Comparison of ENCODE assay signal across 26 cellular contexts in the genomic region with DNA sequence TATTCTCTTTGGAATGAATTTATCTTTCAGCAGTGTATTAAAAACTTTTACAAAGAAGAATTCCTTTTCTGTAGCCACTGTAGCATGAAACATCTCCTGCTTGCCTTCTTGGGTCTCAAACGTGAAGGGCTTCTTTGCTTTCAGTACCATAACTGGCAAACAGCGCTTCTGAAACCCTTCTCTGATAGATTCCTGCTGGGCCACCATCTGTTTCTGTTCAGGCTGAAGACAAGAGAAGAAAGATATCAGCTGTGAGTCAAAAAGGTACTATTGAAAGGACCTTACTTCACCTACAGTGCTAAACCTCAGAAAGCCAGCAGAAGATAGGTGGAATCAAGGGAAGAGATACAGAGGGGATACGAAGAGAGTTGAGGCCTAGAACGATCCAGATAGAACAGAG. TPM values are rescaled to one million over a fixed set of nuclear protein-coding genes. Genes with fewer than 3 reads are reported as not detected.
DNase-seq lines count a peak whose midpoint lies in the region; ATAC-seq and TF ChIP-seq lines count a peak whose summit lies in the region.
"Had no signal": no experiment of that assay in that cellular context is flagged by ENCODE, and none has a peak within 500 bp of the region (broad histone marks: within the 10 kb centered on the region; RNA-seq: fewer than 3 reads in every experiment).

No MANE protein-coding gene starts in this region.

- no peaks in the 10 kb centered on the region for H3K9me3 Mint-ChIP-seq in activated naive CD8-positive, alpha-beta T cell treated with anti-CD3 and anti-CD28 coated beads, Interleukin-2, amount 50 U/mL, for 24 hours
- no peaks in the 10 kb centered on the region for H3K9me3 Mint-ChIP-seq in activated naive CD8-positive, alpha-beta T cell treated with anti-CD3 and anti-CD28 coated beads for 36 hours
- no peaks in the 10 kb centered on the region for H3K9me3 Mint-ChIP-seq in central memory CD8-positive, alpha-beta T cell
- H3K9me3 Mint-ChIP-seq: natural killer cell treated with Interleukin-12 subunit alpha and Interleukin-12 subunit beta and Interleukin-15 and Interleukin-18, amount 100 ng/mL, for 72 hours had no signal

- peak overlapping the region; percentile 64; the same call in 1 of the 2 replicates for H2AFZ ChIP-seq in OCI-LY1 (ENCODE audit: low read length)

- no peak overlapping the region for H3K4me3 ChIP-seq in OCI-LY1 (ENCODE audit: low read depth, low read length, poor library complexity, severe bottlenecking)
- H3K4me3 ChIP-seq: ascending aorta, HAP-1, left ventricle myocardium inferior had no signal

- no peaks in the 10 kb centered on the region for H4K20me1 ChIP-seq in OCI-LY1 (ENCODE audit: insufficient read depth, low read length)

- peak overlapping the region; percentile 61 for H3K27ac Mint-ChIP-seq in activated naive CD8-positive, alpha-beta T cell treated with anti-CD3 and anti-CD28 coated beads, Interleukin-2, amount 50 U/mL, for 24 hours
- no peak overlapping the region for H3K27ac Mint-ChIP-seq in activated naive CD8-positive, alpha-beta T cell treated with anti-CD3 and anti-CD28 coated beads for 36 hours
- peak overlapping the region; percentile 41 for H3K27ac Mint-ChIP-seq in central memory CD8-positive, alpha-beta T cell (ENCODE audit: low read depth)

- H3K27me3 Mint-ChIP-seq in activated naive CD8-positive, alpha-beta T cell treated with anti-CD3 and anti-CD28 coated beads, Interleukin-2, amount 50 U/mL, for 24 hours: no peaks in the 10 kb centered on the region
- H3K27me3 Mint-ChIP-seq in activated naive CD8-positive, alpha-beta T cell treated with anti-CD3 and anti-CD28 coated beads for 36 hours: no peaks in the 10 kb centered on the region
- no peaks in the 10 kb centered on the region for H3K27me3 Mint-ChIP-seq in central memory CD8-positive, alpha-beta T cell
- H3K27me3 Mint-ChIP-seq: natural killer cell treated with Interleukin-12 subunit alpha and Interleukin-12 subunit beta and Interleukin-15 and Interleukin-18, amount 100 ng/mL, for 72 hours had no signal

- no peaks in the 10 kb centered on the region for H3K9me3 ChIP-seq in OCI-LY1 (ENCODE audit: low read length)
- H3K9me3 ChIP-seq: ascending aorta, HAP-1, left ventricle myocardium inferior had no signal

- no peak overlapping the region; the same call in 1 of the 2 replicates for H3K9ac ChIP-seq in OCI-LY1 (ENCODE audit: low read length)

- H3F3A ChIP-seq in OCI-LY1 (ENCODE audit: insufficient read depth, low read length): peaks cover 14% of the 10 kb centered on the region; the same call in 1 of the 2 replicates

- no peak for ATAC-seq in activated naive CD8-positive, alpha-beta T cell treated with anti-CD3 and anti-CD28 coated beads, Interleukin-2, amount 50 U/mL, for 24 hours
- no peak for ATAC-seq in central memory CD8-positive, alpha-beta T cell (replicated peaks; ENCODE audit: extremely low read depth, poor library complexity, severe bottlenecking)
- ATAC-seq: natural killer cell treated with Interleukin-12 subunit alpha and Interleukin-12 subunit beta and Interleukin-15 and Interleukin-18, amount 100 ng/mL, for 72 hours; Right ventricle myocardium inferior; stimulated activated naive CD8-positive, alpha-beta T cell treated with anti-CD3 and anti-CD28 coated beads, Interleukin-15, Interleukin-2, amounts not matched to agents 100 U/mL and 50 U/mL, for 24 hours had no signal

- no peak for DNase-seq in activated naive CD8-positive, alpha-beta T cell treated with anti-CD3 and anti-CD28 coated beads, Interleukin-2, amount 50 U/mL, for 24 hours
- DNase-seq in activated naive CD8-positive, alpha-beta T cell treated with anti-CD3 and anti-CD28 coated beads for 36 hours: no peak
- DNase-seq in central memory CD8-positive, alpha-beta T cell (ENCODE audit: low spot score in 2 of 2): no peak
- DNase-seq in NCI-H2029 (lab: John Stamatoyannopoulos, UW) (no peak), NCI-H1694 (lab: John Stamatoyannopoulos, UW) (no peak), HPDE6-E6E7 (ENCODE audit: extremely low spot score) (no peak), midbrain (lab: John Stamatoyannopoulos, UW) (no peak)
- DNase-seq: ACHN; activated CD4-positive, CD25-positive, alpha-beta regulatory T cell treated with anti-CD3 and anti-CD28 coated beads, Interleukin-2, amount 50 U/mL, for 72 hours; activated naive CD4-positive, alpha-beta T cell treated with anti-CD3 and anti-CD28 coated beads, Interleukin-2, amount 50 U/mL, for 16 hours; activated T-cell treated with anti-CD3 and anti-CD28 coated beads, Interleukin-2, amount 50 U/mL, for 48 hours; left ventricle myocardium inferior; NCI-H1092; NCI-H1930; NCI-H2227 treated with DMSO at 0.1 percent for 48 hours; NCI-H748 treated with DMSO at 0.1 percent for 48 hours; stimulated activated CD4-positive, alpha-beta T cell treated with anti-CD3 and anti-CD28 coated beads, Interleukin-4, amount 100 ng/mL, for 24 hours; stimulated activated naive CD8-positive, alpha-beta T cell treated with anti-CD3 and anti-CD28 coated beads, Interleukin-15, Interleukin-2, amounts not matched to agents 100 U/mL and 50 U/mL, for 24 hours had no signal

- H3K36me3 ChIP-seq in OCI-LY1 (ENCODE audit: insufficient read depth, low read length): no peaks in the 10 kb centered on the region; the same call in 1 of the 2 replicates
- H3K36me3 ChIP-seq: ascending aorta, HAP-1, left ventricle myocardium inferior had no signal

- no peaks in the 10 kb centered on the region for H3K9me2 ChIP-seq in OCI-LY1 (ENCODE audit: low read depth, low read length)

- H3K4me3 Mint-ChIP-seq in activated naive CD8-positive, alpha-beta T cell treated with anti-CD3 and anti-CD28 coated beads, Interleukin-2, amount 50 U/mL, for 24 hours: no peak overlapping the region
- no peak overlapping the region for H3K4me3 Mint-ChIP-seq in activated naive CD8-positive, alpha-beta T cell treated with anti-CD3 and anti-CD28 coated beads for 36 hours
- no peak overlapping the region for H3K4me3 Mint-ChIP-seq in central memory CD8-positive, alpha-beta T cell
- H3K4me3 Mint-ChIP-seq: natural killer cell treated with Interleukin-12 subunit alpha and Interleukin-12 subunit beta and Interleukin-15 and Interleukin-18, amount 100 ng/mL, for 72 hours had no signal

- no peaks in the 10 kb centered on the region for H3K79me2 ChIP-seq in OCI-LY1 (ENCODE audit: insufficient read depth, low read length)

- H3K27me3 ChIP-seq in OCI-LY1 (ENCODE audit: insufficient read depth, low read length): no peaks in the 10 kb centered on the region
- H3K27me3 ChIP-seq: ascending aorta had no signal

- H3K27ac ChIP-seq in OCI-LY1 (ENCODE audit: low read depth, low read length, poor library complexity, severe bottlenecking): peak overlapping the region; percentile 100
- H3K27ac ChIP-seq: ascending aorta, left ventricle myocardium inferior had no signal

- H3K4me2 ChIP-seq in OCI-LY1 (ENCODE audit: low read length): peak overlapping the region; percentile 15; the same call in 1 of the 2 replicates

- H3K4me1 ChIP-seq in OCI-LY1 (ENCODE audit: insufficient read depth, low read length, severe bottlenecking): peaks cover 53% of the 10 kb centered on the region
- H3K4me1 ChIP-seq: ascending aorta, HAP-1 had no signal

- no peak for TF ChIP-seq CTCF in OCI-LY1 (IDR thresholded peaks at IDR 0.05; ENCODE audit: low read length)

- H3K36me3 Mint-ChIP-seq in activated naive CD8-positive, alpha-beta T cell treated with anti-CD3 and anti-CD28 coated beads, Interleukin-2, amount 50 U/mL, for 24 hours (ENCODE audit: low read depth): peaks cover 23% of the 10 kb centered on the region
- H3K36me3 Mint-ChIP-seq in activated naive CD8-positive, alpha-beta T cell treated with anti-CD3 and anti-CD28 coated beads for 36 hours: no peaks in the 10 kb centered on the region
- peaks cover 14% of the 10 kb centered on the region for H3K36me3 Mint-ChIP-seq in central memory CD8-positive, alpha-beta T cell (ENCODE audit: insufficient read depth)
- H3K36me3 Mint-ChIP-seq: natural killer cell treated with Interleukin-12 subunit alpha and Interleukin-12 subunit beta and Interleukin-15 and Interleukin-18, amount 100 ng/mL, for 72 hours had no signal

- peaks cover 46% of the 10 kb centered on the region for H3K4me1 Mint-ChIP-seq in activated naive CD8-positive, alpha-beta T cell treated with anti-CD3 and anti-CD28 coated beads, Interleukin-2, amount 50 U/mL, for 24 hours
- H3K4me1 Mint-ChIP-seq in activated naive CD8-positive, alpha-beta T cell treated with anti-CD3 and anti-CD28 coated beads for 36 hours: peaks cover 15% of the 10 kb centered on the region
- peaks cover 34% of the 10 kb centered on the region for H3K4me1 Mint-ChIP-seq in central memory CD8-positive, alpha-beta T cell

RNA-seq across cellular contexts. Expression of gene AIM2, which starts 10.5 kb away (rescaled TPM):
- 1 to 10 TPM; 1.8 TPM for total RNA-seq in activated naive CD8-positive, alpha-beta T cell treated with anti-CD3 and anti-CD28 coated beads for 36 hours
- total RNA-seq: dermis microvascular lymphatic vessel endothelial cell, fibroblast of lung, osteocyte had no signal

RNA-seq across cellular contexts. Expression of gene IFI16, which starts 56.4 kb away (rescaled TPM):
- 100 to 1,000 TPM; 292 to 296 TPM for total RNA-seq in activated naive CD8-positive, alpha-beta T cell treated with anti-CD3 and anti-CD28 coated beads for 36 hours
